ENCODE assay signal across 8 cellular contexts in the genomic region with DNA sequence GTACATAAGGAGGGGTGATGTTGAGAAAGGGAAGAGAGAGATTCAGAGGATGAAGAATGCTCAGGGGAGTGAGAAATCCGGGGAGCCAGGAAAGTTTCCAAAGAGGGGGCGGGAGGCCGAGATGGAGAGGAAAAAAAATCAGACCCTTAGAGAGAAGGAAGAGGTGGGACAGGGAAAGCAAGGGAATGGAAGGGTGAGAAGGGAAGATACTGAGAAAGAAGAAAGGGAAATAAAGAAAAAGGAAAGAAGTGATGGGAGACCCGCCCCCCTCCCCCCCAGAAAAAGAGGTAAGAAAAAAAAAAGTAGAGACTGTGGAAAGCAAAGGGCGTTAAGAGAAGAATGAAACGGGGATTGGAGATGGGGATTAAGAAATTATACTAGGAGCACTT. TPM values are rescaled to one million over a fixed set of nuclear protein-coding genes. Genes with fewer than 3 reads are reported as not detected.
A peak's percentile ranks its signal among the peaks of the same experiment; 100 is the strongest.
DNase-seq lines count a peak whose midpoint lies in the region; ATAC-seq and TF ChIP-seq lines count a peak whose summit lies in the region.

No MANE protein-coding gene starts in this region.

- peaks cover 57% of the 10 kb centered on the region for H3K27me3 ChIP-seq in cardiac muscle cell
- no peaks in the 10 kb centered on the region for H3K27me3 ChIP-seq in mucosa of rectum (ENCODE audit: control insufficient read depth in 2 of 2, insufficient read depth in 2 of 2, low read length in 2 of 2)

- no peak for DNase-seq in cardiac muscle cell (ENCODE audit: low read depth in 1 of 2, low spot score in 1 of 2)
- DNase-seq in Right ventricle myocardium inferior (ENCODE audit: missing footprints) = no peak
- no peak for DNase-seq in chondrocyte (ENCODE audit: low spot score)
- DNase-seq in DMS 273 (lab: John Stamatoyannopoulos, UW; ENCODE audit: unreplicated experiment) = no peak
- no peak for DNase-seq in NCI-H2171 (lab: John Stamatoyannopoulos, UW)
- DNase-seq in central memory CD4-positive, alpha-beta T cell = no peak

- peak overlapping the region; percentile 88 for H3K4me3 Mint-ChIP-seq in chondrocyte (ENCODE audit: unreplicated experiment)

- H3K9me3 Mint-ChIP-seq in chondrocyte (ENCODE audit: low read depth) = peaks cover 6% of the 10 kb centered on the region

- H3K36me3 ChIP-seq in cardiac muscle cell = no peaks in the 10 kb centered on the region
- no peaks in the 10 kb centered on the region for H3K36me3 ChIP-seq in mucosa of rectum (ENCODE audit: control insufficient read depth in 2 of 2, insufficient read depth in 2 of 2, low read length in 2 of 2)
- no peaks in the 10 kb centered on the region for H3K36me3 ChIP-seq in urinary bladder (ENCODE audit: insufficient read depth)

- peaks cover 17% of the 10 kb centered on the region for H3K4me1 Mint-ChIP-seq in chondrocyte (ENCODE audit: low read depth)

- peak overlapping the region; percentile 51 for H3K4me3 ChIP-seq in cardiac muscle cell
- peak overlapping the region; percentile 88 to 96 for H3K4me3 ChIP-seq in mucosa of rectum (ENCODE audit: low read length in 2 of 2)
- peak overlapping the region; percentile 45 for H3K4me3 ChIP-seq in urinary bladder (ENCODE audit: low read depth, low read length)

- H3K9me3 ChIP-seq in cardiac muscle cell (ENCODE audit: low read depth) = no peaks in the 10 kb centered on the region
- H3K9me3 ChIP-seq in mucosa of rectum (ENCODE audit: control insufficient read depth in 2 of 2, low read length in 2 of 2) = no peaks in the 10 kb centered on the region

- intact Hi-C loops in Right ventricle myocardium inferior (cut with DNase I) = no loop called here

- H3K9ac ChIP-seq in mucosa of rectum (ENCODE audit: low read depth in 1 of 2, low read length in 2 of 2) = peak overlapping the region; percentile 27 to 62

- H3K27ac ChIP-seq in cardiac muscle cell (no peak overlapping the region), mucosa of rectum (ENCODE audit: low read depth in 2 of 2, low read length in 2 of 2) (no peak overlapping the region), urinary bladder (ENCODE audit: low read depth) (no peak overlapping the region)

- 22% methylated on average over 6 of the region's 6 CpGs for WGBS in urinary bladder

- peaks cover 17% of the 10 kb centered on the region for H3K27me3 Mint-ChIP-seq in chondrocyte (ENCODE audit: low read depth)

- no peaks in the 10 kb centered on the region for H3K36me3 Mint-ChIP-seq in chondrocyte (ENCODE audit: low read depth)

- H3K27ac Mint-ChIP-seq in chondrocyte (ENCODE audit: unreplicated experiment) = peak overlapping the region; percentile 88

- H3K4me1 ChIP-seq in cardiac muscle cell (ENCODE audit: low read depth) (no peaks in the 10 kb centered on the region), mucosa of rectum (ENCODE audit: control insufficient read depth in 2 of 2, insufficient read depth in 2 of 2, low read length in 2 of 2) (peaks cover 3 to 4% of the 10 kb centered on the region in 2 donors), urinary bladder (ENCODE audit: insufficient read depth) (no peaks in the 10 kb centered on the region)

- TF ChIP-seq CTCF in cardiac muscle cell (IDR thresholded peaks at IDR 0.05; ENCODE audit: low read depth, low read length) (no peak), chondrocyte (IDR thresholded peaks at IDR 0.05) (no peak)

- ATAC-seq in Right ventricle myocardium inferior = no peak

RNA-seq across cellular contexts. Expression of a gene that starts 0.5 kb away (rescaled TPM):
- total RNA-seq in cardiac muscle cell (5.3 TPM in 1 of 2 replicates, not detected in the other), Right ventricle myocardium inferior (not detected), chondrocyte (not detected in 3 replicates), urinary bladder (1.9 TPM)
- polyA plus RNA-seq in cardiac muscle cell (2.3 TPM in 1 of 2 replicates, not detected in the other), urinary bladder (0.77 TPM)
